ENCODE assay signal across 14 cellular contexts in genomic region chr9:87442451-87442850, GRCh38.
"Had no signal": no experiment of that assay in that cellular context is flagged by ENCODE, and none has a peak within 500 bp of the region (broad histone marks: within the 10 kb centered on the region; RNA-seq: fewer than 3 reads in every experiment).

No MANE protein-coding gene starts in this region.

- H3K27ac ChIP-seq: epithelial cell of prostate, esophagus muscularis mucosa, gastroesophageal sphincter, neutrophil, psoas muscle, sigmoid colon had no signal

- H3K4me1 ChIP-seq: esophagus muscularis mucosa, gastroesophageal sphincter, psoas muscle had no signal

- H3K9me3 ChIP-seq: esophagus muscularis mucosa, gastroesophageal sphincter, neutrophil, psoas muscle, sigmoid colon had no signal

- H3K4me3 ChIP-seq: esophagus muscularis mucosa, gastroesophageal sphincter, psoas muscle, sigmoid colon had no signal

- H3K27me3 ChIP-seq: esophagus muscularis mucosa, gastroesophageal sphincter, neutrophil, sigmoid colon had no signal

- ATAC-seq: effector memory CD8-positive, alpha-beta T cell; gastroesophageal sphincter; naive thymus-derived CD4-positive, alpha-beta T cell; psoas muscle had no signal

- FAIRE-seq: small intestine, urothelium cell line had no signal

- DNase-seq: effector memory CD8-positive, alpha-beta T cell; glutamatergic neuron; naive thymus-derived CD4-positive, alpha-beta T cell; nephron progenitor cell; psoas muscle; sigmoid colon; small intestine; stimulated activated CD4-positive, alpha-beta T cell treated with anti-CD3 and anti-CD28 coated beads, Interleukin-12 subunit alpha, Interleukin-12 subunit beta, amount 100 ng/mL, for 4 hours; stimulated activated naive CD4-positive, alpha-beta T cell treated with Interleukin-2 at 50 U/mL for 16 hours had no signal

- H3K36me3 ChIP-seq: esophagus muscularis mucosa, gastroesophageal sphincter, neutrophil, sigmoid colon had no signal
